Comparison of ENCODE assay signal across 12 cellular contexts in the genomic region with DNA sequence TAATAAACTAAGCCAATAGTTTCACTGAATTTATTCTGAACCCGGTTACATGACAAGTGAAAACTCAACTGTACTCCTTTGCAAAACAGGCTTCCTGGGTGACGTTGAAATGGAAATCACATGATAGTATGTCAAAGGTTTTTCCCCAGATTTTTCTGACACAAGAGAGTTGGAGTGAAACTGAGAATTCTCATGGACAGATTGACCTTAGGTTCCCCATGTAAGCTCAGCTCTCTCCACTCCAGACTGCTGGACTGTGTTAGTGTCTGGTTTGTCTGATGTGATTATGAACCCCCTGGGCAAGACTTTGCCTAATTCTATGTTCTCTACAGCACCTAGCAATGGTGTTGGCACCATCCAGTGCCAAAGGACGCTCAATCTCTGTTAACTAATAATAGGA.
A peak's percentile ranks its signal among the peaks of the same experiment; 100 is the strongest.
DNase-seq lines count a peak whose midpoint lies in the region; ATAC-seq and TF ChIP-seq lines count a peak whose summit lies in the region.
"Had no signal": no experiment of that assay in that cellular context is flagged by ENCODE, and none has a peak within 500 bp of the region (broad histone marks: within the 10 kb centered on the region; RNA-seq: fewer than 3 reads in every experiment).

No MANE protein-coding gene starts in this region.

- POLR2A ChIA-PET in naive thymus-derived CD8-positive, alpha-beta T cell (lab: Charles Lee), result no interaction called here

- no peak overlapping the region for H3K4me3 Mint-ChIP-seq in naive thymus-derived CD8-positive, alpha-beta T cell
- H3K4me3 Mint-ChIP-seq: T-cell had no signal

- no peaks in the 10 kb centered on the region for H3K4me1 Mint-ChIP-seq in naive thymus-derived CD8-positive, alpha-beta T cell
- H3K4me1 Mint-ChIP-seq: T-cell had no signal

- peaks cover 0 to 13% (median 0%) of the 10 kb centered on the region in 9 donors for H3K9me3 Mint-ChIP-seq in naive thymus-derived CD8-positive, alpha-beta T cell

- peak; percentile 53 for DNase-seq in GM06990 (ENCODE audit: extremely low read depth, insufficient read length)
- no peak for DNase-seq in naive thymus-derived CD8-positive, alpha-beta T cell
- DNase-seq in activated CD4-positive, alpha-beta T cell treated with anti-CD3 and anti-CD28 coated beads, Interleukin-2, amount 50 U/mL, for 48 hours, result no peak
- DNase-seq in NCI-H526 treated with DMSO at 0.1 percent for 48 hours (lab: John Stamatoyannopoulos, UW), result no peak
- DNase-seq in nucleus accumbens (lab: John Stamatoyannopoulos, UW), result no peak
- DNase-seq: 8988T, H7, NCI-H774, T-cell had no signal

- no peak overlapping the region for H3K4me3 ChIP-seq in GM06990 (replicated peaks; ENCODE audit: low read depth, low read length)

- no peaks in the 10 kb centered on the region for H3K27me3 ChIP-seq in GM06990 (replicated peaks; ENCODE audit: control insufficient read depth, insufficient read depth, low read length)

- no peak for TF ChIP-seq CTCF in GM06990 (IDR thresholded peaks at IDR 0.05; ENCODE audit: insufficient read depth, low read length, poor library complexity, severe bottlenecking)

- H3K27ac Mint-ChIP-seq in naive thymus-derived CD8-positive, alpha-beta T cell, result no peak overlapping the region
- H3K27ac Mint-ChIP-seq: T-cell had no signal

- ATAC-seq in GM19395 (IDR thresholded peaks at IDR 0.05; ENCODE audit: unreplicated experiment) (peak; percentile 76), HG02798 (IDR thresholded peaks at IDR 0.05; ENCODE audit: poor library complexity, unreplicated experiment) (peak; percentile 78), HG03469 (IDR thresholded peaks at IDR 0.05; ENCODE audit: unreplicated experiment) (peak; percentile 61)
- no peak for ATAC-seq in naive thymus-derived CD8-positive, alpha-beta T cell
- ATAC-seq: T-cell had no signal

- H3K36me3 ChIP-seq in GM06990 (ENCODE audit: control insufficient read depth, insufficient read depth, low read length), result no peaks in the 10 kb centered on the region

- H3K36me3 Mint-ChIP-seq in naive thymus-derived CD8-positive, alpha-beta T cell, result no peaks in the 10 kb centered on the region
- H3K36me3 Mint-ChIP-seq: T-cell had no signal

- no peaks in the 10 kb centered on the region for H3K27me3 Mint-ChIP-seq in naive thymus-derived CD8-positive, alpha-beta T cell
- H3K27me3 Mint-ChIP-seq: T-cell had no signal

Comparison
In these comparisons a context has a peak if more than half of its experiments do, and no peak if none do; other contexts are left out.
1. ATAC-seq: peak in GM19395 (single experiment), HG02798 (single experiment) and HG03469 (single experiment); none in naive thymus-derived CD8-positive, alpha-beta T cell (0 of 2).